Comparison of ENCODE assay signal across 8 cellular contexts in the genomic region with DNA sequence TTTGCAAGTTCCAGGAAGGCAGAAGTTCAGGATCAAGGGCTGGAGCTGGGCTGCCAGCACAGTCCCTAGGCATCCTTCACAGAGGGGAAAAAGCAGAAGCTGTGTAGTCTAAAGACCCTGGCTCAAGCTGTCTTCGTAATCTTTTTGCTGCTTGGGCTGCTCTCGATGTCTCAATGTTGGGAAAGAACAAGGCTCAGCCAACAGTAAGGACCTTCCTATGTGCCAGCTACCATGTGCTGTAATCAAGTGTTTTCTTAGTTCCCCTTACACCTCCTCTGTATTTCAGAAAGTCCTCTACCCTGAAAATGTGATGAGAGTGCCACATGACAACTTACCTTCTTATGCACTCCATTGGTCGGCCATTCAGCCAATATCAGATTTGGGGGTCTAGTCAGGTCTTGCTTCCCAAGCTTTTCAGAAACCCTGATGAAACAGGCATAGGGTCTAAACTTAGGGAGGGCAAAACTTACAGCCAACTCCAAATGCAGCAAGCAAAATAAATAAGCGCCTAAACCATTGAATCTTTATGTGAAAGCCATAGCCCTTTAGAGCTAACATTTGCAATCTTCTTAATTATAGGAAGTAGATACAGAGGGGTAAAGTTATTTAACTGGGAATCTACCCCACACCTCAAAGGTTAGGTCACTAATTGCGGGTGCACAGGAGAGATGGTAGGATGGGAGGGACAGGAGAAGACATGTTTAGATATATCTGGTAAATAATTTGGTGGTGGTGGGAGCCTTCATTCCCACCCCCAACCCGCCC. TPM values are rescaled to one million over a fixed set of nuclear protein-coding genes. Genes with fewer than 3 reads are reported as not detected.
DNase-seq lines count a peak whose midpoint lies in the region; ATAC-seq and TF ChIP-seq lines count a peak whose summit lies in the region.

No MANE protein-coding gene starts in this region.

- H3K4me1 ChIP-seq in right atrium auricular region = peaks cover 0 to 39% of the 10 kb centered on the region in 2 donors

- peak overlapping the region; percentile 95 to 97 for H3K27ac ChIP-seq in right atrium auricular region

- H3K36me3 ChIP-seq in right atrium auricular region = peaks cover 11% of the 10 kb centered on the region

- peak overlapping the region; percentile 19 to 98 (median 82) for H3K4me3 Mint-ChIP-seq in naive thymus-derived CD8-positive, alpha-beta T cell

- H3K9me3 Mint-ChIP-seq in naive thymus-derived CD8-positive, alpha-beta T cell = no peaks in the 10 kb centered on the region

- in situ Hi-C loops in KBM-7 (cut with MboI; ENCODE audit: low pct_unique_long_range_greater_than_20kb, low sequenced_read_pairs) (no loop called here), astrocyte of the cerebellum (cut with HindIII; ENCODE audit: low sequenced_read_pairs) (no loop called here)

- peaks cover 18 to 58% (median 35%) of the 10 kb centered on the region in 4 donors for H3K4me1 Mint-ChIP-seq in naive thymus-derived CD8-positive, alpha-beta T cell

- peak overlapping the region in 9 of 10 donors; percentile 69 to 95 (median 90) for H3K27ac Mint-ChIP-seq in naive thymus-derived CD8-positive, alpha-beta T cell

- H3K27me3 Mint-ChIP-seq in naive thymus-derived CD8-positive, alpha-beta T cell = no peaks in the 10 kb centered on the region

- DNase-seq in right atrium auricular region (ENCODE audit: low spot score) (no peak), left ventricle myocardium superior (no peak), KBM-7 (peak; percentile 84), astrocyte of the cerebellum (ENCODE audit: low read depth) (no peak), SHP77 (lab: John Stamatoyannopoulos, UW) (no peak), DMS153 (lab: John Stamatoyannopoulos, UW) (no peak)
- no peak for DNase-seq in naive thymus-derived CD8-positive, alpha-beta T cell

- H3K27me3 ChIP-seq in right atrium auricular region = no peaks in the 10 kb centered on the region

- POLR2A ChIA-PET in naive thymus-derived CD8-positive, alpha-beta T cell (lab: Charles Lee) = interaction anchor here (1.5 to 5.1 kb wide), 2 partner anchors 8 to 11 kb away, joined by 3 to 116 read pairs; no protein-coding TSS in a partner anchor

- H3K4me3 ChIP-seq in right atrium auricular region = peak overlapping the region; percentile 39 to 100
- H3K4me3 ChIP-seq in astrocyte of the cerebellum (ENCODE audit: low read depth, low read length) = peak overlapping the region; percentile 47

- H3K9me3 ChIP-seq in right atrium auricular region = no peaks in the 10 kb centered on the region

- intact Hi-C loops in left ventricle myocardium superior (cut with micrococcal nuclease) = no loop called here

- TF ChIP-seq CTCF in right atrium auricular region (IDR thresholded peaks at IDR 0.05) (no peak), astrocyte of the cerebellum (IDR thresholded peaks at IDR 0.05; ENCODE audit: low read depth, low read length, missing control alignments) (no peak)

- ATAC-seq in left ventricle myocardium superior (no peak), HG02610 (IDR thresholded peaks at IDR 0.05; ENCODE audit: unreplicated experiment) (no peak)
- no peak for ATAC-seq in naive thymus-derived CD8-positive, alpha-beta T cell

- peaks cover 0 to 7% (median 0%) of the 10 kb centered on the region in 3 donors for H3K36me3 Mint-ChIP-seq in naive thymus-derived CD8-positive, alpha-beta T cell

RNA-seq across cellular contexts. Expression of gene EDEM1, which starts 1.2 kb away (rescaled TPM):
- 10 to 100 TPM in 1 of 2 donors, 1 to 10 TPM in 1; 8.1 to 11.2 TPM for total RNA-seq in right atrium auricular region
- total RNA-seq in left ventricle myocardium superior = 6.1 TPM
- 100 to 1,000 TPM; 108 to 109 TPM for total RNA-seq in naive thymus-derived CD8-positive, alpha-beta T cell
- 10 to 100 TPM; 25.5 to 31.0 (median 26.0) TPM for polyA plus RNA-seq in naive thymus-derived CD8-positive, alpha-beta T cell

Comparison
In these comparisons a context has a peak if more than half of its experiments do, and no peak if none do; other contexts are left out.
1. RNA of gene EDEM1, which starts 1.2 kb away (total RNA-seq): 108 to 109 TPM in naive thymus-derived CD8-positive, alpha-beta T cell; 8.1 to 11.2 TPM in right atrium auricular region and 6.1 TPM in left ventricle myocardium superior (single experiment); every median in the first group is over 4 times any median in the second.